Comparison of ENCODE assay signal across 17 cellular contexts in genomic region chr16:76932541-76933211, GRCh38.
DNase-seq lines count a peak whose midpoint lies in the region; ATAC-seq and TF ChIP-seq lines count a peak whose summit lies in the region.
"Had no signal": no experiment of that assay in that cellular context is flagged by ENCODE, and none has a peak within 500 bp of the region (broad histone marks: within the 10 kb centered on the region; RNA-seq: fewer than 3 reads in every experiment).

No MANE protein-coding gene starts in this region.

- H3K27ac ChIP-seq in breast epithelium (no peak overlapping the region), RWPE2 (ENCODE audit: poor library complexity, severe bottlenecking) (no peak overlapping the region)
- H3K27ac ChIP-seq in CD8-positive, alpha-beta T cell (ENCODE audit: low read depth, low read length) = no peak overlapping the region
- H3K27ac ChIP-seq: brain microvascular endothelial cell, KMS-11, suprapubic skin had no signal

- CTCF ChIA-PET in MCF 10A (lab: Yijun Ruan, JAX) = no interaction called here
- CTCF ChIA-PET in CD8-positive, alpha-beta T cell (lab: Charles Lee) = no interaction called here
- CTCF ChIA-PET in GM10248 (lab: Yijun Ruan, JAX) = no interaction called here

- H3K4me3 ChIP-seq in breast epithelium = no peak overlapping the region
- H3K4me3 ChIP-seq in RWPE2 (ENCODE audit: severe bottlenecking) = no peak overlapping the region
- H3K4me3 ChIP-seq in fibroblast of mammary gland (ENCODE audit: control insufficient read depth, low read depth, low read length) = no peak overlapping the region
- H3K4me3 ChIP-seq in CD8-positive, alpha-beta T cell (ENCODE audit: low read depth, low read length) = no peak overlapping the region
- H3K4me3 ChIP-seq: mucosa of descending colon, suprapubic skin had no signal

- peak overlapping the region; percentile 67 for H3K27ac Mint-ChIP-seq in MCF 10A (ENCODE audit: low read depth, unreplicated experiment)
- no peak overlapping the region for H3K27ac Mint-ChIP-seq in CD8-positive, alpha-beta T cell

- H3K27me3 ChIP-seq in breast epithelium (no peaks in the 10 kb centered on the region), RWPE2 (ENCODE audit: insufficient read depth, poor library complexity, severe bottlenecking) (no peaks in the 10 kb centered on the region)
- no peaks in the 10 kb centered on the region for H3K27me3 ChIP-seq in CD8-positive, alpha-beta T cell (ENCODE audit: insufficient read depth, low read length)
- H3K27me3 ChIP-seq: brain microvascular endothelial cell, suprapubic skin had no signal

- ATAC-seq in RWPE2 (ENCODE audit: low read depth) = 0 out of 3 replicates have a peak, but pooled peaks have one; percentile 19
- ATAC-seq in CD8-positive, alpha-beta T cell = no peak
- ATAC-seq: mucosa of descending colon had no signal

- no TSS peak for BruUV-seq in MCF 10A (replicated peaks; lab: Mats Ljungman, UMichigan)

- no peaks in the 10 kb centered on the region for H3K27me3 Mint-ChIP-seq in MCF 10A (ENCODE audit: insufficient read depth, unreplicated experiment)
- no peaks in the 10 kb centered on the region for H3K27me3 Mint-ChIP-seq in CD8-positive, alpha-beta T cell (ENCODE audit: low read depth)

- no peak for TF ChIP-seq POLR2A in breast epithelium (IDR thresholded peaks at IDR 0.05)

- H3K4me1 ChIP-seq in breast epithelium (no peaks in the 10 kb centered on the region), RWPE2 (ENCODE audit: insufficient read depth, poor library complexity, severe bottlenecking) (peaks cover 3% of the 10 kb centered on the region)
- H3K4me1 ChIP-seq in CD8-positive, alpha-beta T cell (ENCODE audit: insufficient read depth, low read length) = no peaks in the 10 kb centered on the region
- H3K4me1 ChIP-seq: suprapubic skin had no signal

- H3K9me3 ChIP-seq in breast epithelium = no peaks in the 10 kb centered on the region
- no peaks in the 10 kb centered on the region for H3K9me3 ChIP-seq in RWPE2 (ENCODE audit: severe bottlenecking)
- no peaks in the 10 kb centered on the region for H3K9me3 ChIP-seq in CD8-positive, alpha-beta T cell (ENCODE audit: low read length)
- H3K9me3 ChIP-seq: mucosa of descending colon, suprapubic skin had no signal

- peak; percentile 27 for DNase-seq in MCF 10A (ENCODE audit: unreplicated experiment)
- DNase-seq in breast epithelium (ENCODE audit: low spot score in 2 of 2) = no peak
- no peak for DNase-seq in RWPE2 (ENCODE audit: low spot score)
- DNase-seq in fibroblast of mammary gland (ENCODE audit: low read depth) = peak; percentile 57
- DNase-seq in CD8-positive, alpha-beta T cell = no peak
- DNase-seq in NCI-H2196 treated with DMSO at 0.1 percent for 48 hours (lab: John Stamatoyannopoulos, UW; ENCODE audit: unreplicated experiment) = no peak
- DNase-seq in posterior vena cava (ENCODE audit: low spot score) = no peak
- DNase-seq in GM10248 (ENCODE audit: extremely low spot score) = no peak
- DNase-seq: activated CD4-positive, alpha-beta T cell treated with anti-CD3 and anti-CD28 coated beads for 1 hour; activated effector memory CD4-positive, alpha-beta T cell treated with Interleukin-2 at 50 U/mL for 16 hours; brain microvascular endothelial cell; kidney; mucosa of descending colon; NCI-H1436 treated with DMSO at 0.1 percent for 48 hours; occipital lobe had no signal

- H3K9me3 Mint-ChIP-seq in MCF 10A (ENCODE audit: unreplicated experiment) = peaks cover 8% of the 10 kb centered on the region
- peaks cover 4% of the 10 kb centered on the region for H3K9me3 Mint-ChIP-seq in CD8-positive, alpha-beta T cell

- POLR2A ChIA-PET in MCF 10A (lab: Yijun Ruan, JAX) = interaction anchor here (1.0 to 1.2 kb wide), 2 partner anchors 23 to 27 kb away, joined by 3 to 4 read pairs; no protein-coding TSS in a partner anchor
- POLR2A ChIA-PET in CD8-positive, alpha-beta T cell (lab: Charles Lee) = no interaction called here
- POLR2A ChIA-PET in GM10248 (lab: Yijun Ruan, JAX) = no interaction called here

- no peak overlapping the region for H3K4me3 Mint-ChIP-seq in MCF 10A (ENCODE audit: unreplicated experiment)
- H3K4me3 Mint-ChIP-seq in CD8-positive, alpha-beta T cell = no peak overlapping the region

- no peak for TF ChIP-seq CTCF in MCF 10A (IDR thresholded peaks at IDR 0.05; ENCODE audit: unreplicated experiment)
- TF ChIP-seq CTCF in breast epithelium (IDR thresholded peaks at IDR 0.05) = no peak
- no peak for TF ChIP-seq CTCF in RWPE2 (IDR thresholded peaks at IDR 0.05; ENCODE audit: poor library complexity, severe bottlenecking)
- TF ChIP-seq CTCF in fibroblast of mammary gland (conservative IDR thresholded peaks at IDR 0.05; ENCODE audit: control insufficient read depth, insufficient read depth, low read depth, low read length) = no peak
- no peak for TF ChIP-seq CTCF in CD8-positive, alpha-beta T cell (IDR thresholded peaks at IDR 0.05)
- no peak for TF ChIP-seq CTCF in GM10248 (IDR thresholded peaks at IDR 0.05; ENCODE audit: control extremely low read depth, extremely low read depth, low read depth, missing control alignments)

- H3K36me3 Mint-ChIP-seq in MCF 10A (ENCODE audit: insufficient read depth, unreplicated experiment) = peaks cover 5% of the 10 kb centered on the region
- no peaks in the 10 kb centered on the region for H3K36me3 Mint-ChIP-seq in CD8-positive, alpha-beta T cell

- peaks cover 7% of the 10 kb centered on the region for H3K4me1 Mint-ChIP-seq in MCF 10A (ENCODE audit: insufficient read depth, unreplicated experiment)
- no peaks in the 10 kb centered on the region for H3K4me1 Mint-ChIP-seq in CD8-positive, alpha-beta T cell (ENCODE audit: low read depth)

- intact Hi-C loops in MCF 10A (cut with micrococcal nuclease) = no loop called here
- intact Hi-C loops in breast epithelium (cut with DNase I; ENCODE audit: low total_unique reads) = no loop called here
- intact Hi-C loops in CD8-positive, alpha-beta T cell (cut with DNase I, micrococcal nuclease) = no loop called here
- intact Hi-C loops in posterior vena cava (cut with DNase I) = no loop called here

- H3K36me3 ChIP-seq in breast epithelium (no peaks in the 10 kb centered on the region), RWPE2 (ENCODE audit: low read depth) (no peaks in the 10 kb centered on the region)
- no peaks in the 10 kb centered on the region for H3K36me3 ChIP-seq in CD8-positive, alpha-beta T cell (ENCODE audit: insufficient read depth, low read length)
- H3K36me3 ChIP-seq: brain microvascular endothelial cell, suprapubic skin had no signal

Comparison
In these comparisons a context has a peak if more than half of its experiments do, and no peak if none do; other contexts are left out.
1. DNase-seq: peak in MCF 10A (single experiment) and fibroblast of mammary gland (single experiment); none in breast epithelium (0 of 2), RWPE2 (single experiment), CD8-positive, alpha-beta T cell (0 of 7), NCI-H2196 treated with DMSO at 0.1 percent for 48 hours (single experiment), posterior vena cava (single experiment) and GM10248 (single experiment).